In genomic region chr1:85198864-85199263, GRCh38 we compare ENCODE assay signal across 14 cellular contexts. TPM values are rescaled to one million over a fixed set of nuclear protein-coding genes. Genes with fewer than 3 reads are reported as not detected.
A peak's percentile ranks its signal among the peaks of the same experiment; 100 is the strongest.
DNase-seq lines count a peak whose midpoint lies in the region; ATAC-seq and TF ChIP-seq lines count a peak whose summit lies in the region.
"Had no signal": no experiment of that assay in that cellular context is flagged by ENCODE, and none has a peak within 500 bp of the region (broad histone marks: within the 10 kb centered on the region; RNA-seq: fewer than 3 reads in every experiment).

No MANE protein-coding gene starts in this region.

- no peak for TF ChIP-seq CTCF in GM23338 (conservative IDR thresholded peaks at IDR 0.05; ENCODE audit: low read depth in 2 of 2)
- TF ChIP-seq CTCF in fibroblast of lung (conservative IDR thresholded peaks at IDR 0.05 in 1 of 2, IDR thresholded peaks at IDR 0.05 in 1 of 2; ENCODE audit: low read depth in 1 of 2, low read length in 2 of 2): no peak
- no peak for TF ChIP-seq CTCF in parathyroid adenoma (IDR thresholded peaks at IDR 0.05)

- no peak overlapping the region for H3K27ac Mint-ChIP-seq in GM23338
- H3K27ac Mint-ChIP-seq: effector memory CD8-positive, alpha-beta T cell had no signal

- H3K9ac ChIP-seq in fibroblast of lung (ENCODE audit: insufficient read depth, low read length) (no peak overlapping the region), parathyroid adenoma (no peak overlapping the region)

- H3K9me3 ChIP-seq in fibroblast of lung (ENCODE audit: control insufficient read depth, insufficient read depth, low read depth, low read length) (no peaks in the 10 kb centered on the region), parathyroid adenoma (ENCODE audit: control insufficient read depth, low read length) (no peaks in the 10 kb centered on the region)

- peaks cover 56% of the 10 kb centered on the region for H3K79me2 ChIP-seq in GM23338 (replicated peaks; ENCODE audit: insufficient read depth)
- H3K79me2 ChIP-seq in fibroblast of lung (ENCODE audit: control insufficient read depth, insufficient read depth, low read length): peaks cover 6% of the 10 kb centered on the region
- no peaks in the 10 kb centered on the region for H3K79me2 ChIP-seq in parathyroid adenoma

- H3K4me1 Mint-ChIP-seq in GM23338: peaks cover 40% of the 10 kb centered on the region

- peaks cover 5% of the 10 kb centered on the region for H3K36me3 Mint-ChIP-seq in GM23338 (ENCODE audit: low read depth)
- H3K36me3 Mint-ChIP-seq: IgD-negative memory B cell had no signal

- H3K27ac ChIP-seq in GM23338 (ENCODE audit: low read depth) (no peak overlapping the region), fibroblast of lung (ENCODE audit: insufficient read depth, low read length) (no peak overlapping the region), parathyroid adenoma (no peak overlapping the region)

- H3K36me3 ChIP-seq in GM23338 (ENCODE audit: insufficient read depth) (no peaks in the 10 kb centered on the region), fibroblast of lung (ENCODE audit: control insufficient read depth, insufficient read depth, low read length) (no peaks in the 10 kb centered on the region), parathyroid adenoma (ENCODE audit: control insufficient read depth, insufficient read depth, low read length) (no peaks in the 10 kb centered on the region)

- H2AFZ ChIP-seq in GM23338 (no peak overlapping the region), fibroblast of lung (ENCODE audit: low read length) (no peak overlapping the region), parathyroid adenoma (no peak overlapping the region)

- DNase-seq in GM23338 (ENCODE audit: low spot score) (no peak), RKO (ENCODE audit: low spot score) (peak; percentile 49), fibroblast of lung (ENCODE audit: low read depth in 2 of 2) (no peak), NCI-H1092 (lab: John Stamatoyannopoulos, UW) (no peak), NCI-H2196 (lab: John Stamatoyannopoulos, UW; ENCODE audit: unreplicated experiment) (no peak)
- DNase-seq in activated CD8-positive, alpha-beta memory T cell treated with anti-CD3 and anti-CD28 coated beads, Interleukin-2, amount 50 U/mL, for 4 hours: no peak
- DNase-seq: activated T-cell treated with anti-CD3 and anti-CD28 coated beads, Interleukin-2, amount 50 U/mL, for 4 hours; effector memory CD8-positive, alpha-beta T cell; NCI-H510A; T-helper 2 cell had no signal

- H4K20me1 ChIP-seq in GM23338 (replicated peaks; ENCODE audit: insufficient read depth) (peaks cover 8% of the 10 kb centered on the region; the same call in 1 of the 2 replicates), fibroblast of lung (ENCODE audit: control insufficient read depth, extremely low read depth, insufficient read depth, low read length) (no peaks in the 10 kb centered on the region)

- H3K9me2 ChIP-seq in GM23338 (ENCODE audit: insufficient read depth): no peaks in the 10 kb centered on the region

- H3K9me3 Mint-ChIP-seq in GM23338: no peaks in the 10 kb centered on the region
- H3K9me3 Mint-ChIP-seq: activated T-cell treated with anti-CD3 and anti-CD28 coated beads, Interleukin-2, amount 50 U/mL, for 4 hours; effector memory CD8-positive, alpha-beta T cell; IgD-negative memory B cell had no signal

- H3K27me3 Mint-ChIP-seq in GM23338 (ENCODE audit: insufficient read depth, low read depth, poor library complexity): peaks cover 10% of the 10 kb centered on the region

- H3F3A ChIP-seq in GM23338 (replicated peaks; ENCODE audit: low read depth): peaks cover 2% of the 10 kb centered on the region; the same call in 1 of the 2 replicates

- peaks cover 44% of the 10 kb centered on the region for H3K4me1 ChIP-seq in GM23338 (ENCODE audit: insufficient read depth)
- H3K4me1 ChIP-seq in fibroblast of lung (ENCODE audit: control insufficient read depth, extremely low read depth, insufficient read depth, low read length): no peaks in the 10 kb centered on the region
- H3K4me1 ChIP-seq in parathyroid adenoma: no peaks in the 10 kb centered on the region

- H3K4me3 ChIP-seq in GM23338: peak overlapping the region; percentile 87
- peak overlapping the region in 3 of 4 experiments; percentile 67 to 86 (median 72) for H3K4me3 ChIP-seq in fibroblast of lung (replicated peaks in 1 of 4; ENCODE audit: control extremely low read depth in 1 of 4, insufficient read depth in 1 of 4, low read depth in 3 of 4, low read length in 4 of 4)
- H3K4me3 ChIP-seq in parathyroid adenoma (ENCODE audit: low read depth, low read length): peak overlapping the region; percentile 93

- H3K4me2 ChIP-seq in GM23338 (peak overlapping the region; percentile 93), fibroblast of lung (ENCODE audit: extremely low read depth, insufficient read depth, low read length) (peak overlapping the region; percentile 98), parathyroid adenoma (ENCODE audit: low read length) (peak overlapping the region; percentile 95)

- H3K27me3 ChIP-seq in GM23338 (ENCODE audit: insufficient read depth) (peaks cover 9% of the 10 kb centered on the region; the same call in 1 of the 2 replicates), fibroblast of lung (ENCODE audit: control insufficient read depth, insufficient read depth, low read length) (no peaks in the 10 kb centered on the region), parathyroid adenoma (ENCODE audit: control insufficient read depth, insufficient read depth, low read length) (no peaks in the 10 kb centered on the region)

- ATAC-seq in GM23338 (no peak), GM21360 (IDR thresholded peaks at IDR 0.05; ENCODE audit: unreplicated experiment) (no peak)
- ATAC-seq: activated T-cell treated with anti-CD3 and anti-CD28 coated beads, Interleukin-2, amount 50 U/mL, for 4 hours; effector memory CD8-positive, alpha-beta T cell; left lobe of liver had no signal

- peak overlapping the region; percentile 83 for H3K4me3 Mint-ChIP-seq in GM23338

TF ChIP-seq in GM23338, 12 proteins besides CTCF, POLR2A, EP300 and RAD21:
- TF ChIP-seq EZH2 (IDR thresholded peaks at IDR 0.05; ENCODE audit: low read depth, unreplicated experiment): no peak
- TF ChIP-seq NANOG (IDR thresholded peaks at IDR 0.05; ENCODE audit: borderline replicate concordance): no peak
- TF ChIP-seq STAT1 (IDR thresholded peaks at IDR 0.05; ENCODE audit: unreplicated experiment): no peak
- TF ChIP-seq EZH2phosphoT487 (IDR thresholded peaks at IDR 0.05; ENCODE audit: unreplicated experiment): no peak
- no peak for TF ChIP-seq REST (IDR thresholded peaks at IDR 0.05; ENCODE audit: unreplicated experiment)
- TF ChIP-seq ETS1 (IDR thresholded peaks at IDR 0.05): no peak

RNA-seq across cellular contexts. Expression of gene SYDE2, which starts 2.0 kb away (rescaled TPM):
- 20.1 and 20.6 TPM in 2 replicates for total RNA-seq in GM23338 (2014; rRNA removed; shearing (Covaris generic))
- 5.8 and 5.9 TPM in 2 replicates for polyA plus RNA-seq in GM23338 (2016; fragmentation: Nextera tagmentation; extraction: Ambion mirVana)
- total RNA-seq in fibroblast of lung: 7.4 TPM in 2 replicates
- 2.9 and 3.6 TPM in 2 replicates for polyA plus RNA-seq in fibroblast of lung
- 1.3 and 1.8 TPM in 2 replicates for polyA plus RNA-seq in fibroblast of lung (2012)
- polyA minus RNA-seq in fibroblast of lung (ENCODE audit: low replicate concordance): 2.6 and 4.5 TPM in 2 replicates
